In the genomic region with DNA sequence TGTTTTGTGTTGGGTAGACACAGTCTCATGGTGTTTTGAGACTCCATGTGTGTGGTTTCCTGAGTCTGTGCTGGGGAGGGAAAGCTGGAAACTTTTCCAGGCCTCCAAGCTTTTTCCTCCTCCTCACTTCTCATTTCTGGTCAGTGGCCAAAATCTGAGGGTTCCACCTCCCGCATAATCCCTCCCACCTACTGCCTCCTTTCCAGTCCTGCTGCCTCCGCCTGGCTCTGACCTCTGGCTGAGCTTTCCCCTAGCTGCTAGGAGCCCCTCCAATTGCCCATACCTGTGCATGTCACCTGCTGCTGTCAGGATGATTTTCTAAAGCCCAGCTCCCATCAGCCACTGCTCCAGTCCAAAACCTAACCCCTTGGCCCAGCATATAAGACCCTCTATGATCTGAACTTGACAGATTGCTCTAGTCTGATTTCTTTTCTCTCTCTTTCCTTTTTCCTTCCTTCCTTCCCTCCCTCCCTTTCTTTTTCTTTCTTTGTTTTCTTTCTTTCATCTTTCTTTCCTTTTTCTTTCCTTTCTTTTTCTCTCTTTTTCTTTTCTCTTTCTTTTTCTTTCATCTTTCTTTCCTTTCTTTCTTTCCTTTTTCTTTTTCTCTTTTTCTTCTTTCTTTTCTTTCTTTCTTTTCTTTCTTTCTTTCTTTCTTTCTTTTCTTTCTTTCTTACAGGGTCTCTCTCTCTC, we compare ENCODE assay signal across 14 cellular contexts. TPM values are rescaled to one million over a fixed set of nuclear protein-coding genes. Genes with fewer than 3 reads are reported as not detected.
DNase-seq lines count a peak whose midpoint lies in the region; ATAC-seq, FAIRE-seq and TF ChIP-seq lines count a peak whose summit lies in the region.
"Had no signal": no experiment of that assay in that cellular context is flagged by ENCODE, and none has a peak within 500 bp of the region (broad histone marks: within the 10 kb centered on the region; RNA-seq: fewer than 3 reads in every experiment).

No MANE protein-coding gene starts in this region.

- no peaks in the 10 kb centered on the region for H3K27me3 ChIP-seq in right atrium auricular region
- H3K27me3 ChIP-seq in spleen (replicated peaks in 1 of 7) = peaks cover 0 to 45% (median 0%) of the 10 kb centered on the region in 7 donors
- H3K27me3 ChIP-seq: Peyer's patch had no signal

- TF ChIP-seq CTCF in right atrium auricular region (IDR thresholded peaks at IDR 0.05) = no peak
- TF ChIP-seq CTCF in spleen (IDR thresholded peaks at IDR 0.05 in 8 of 11, conservative IDR thresholded peaks at IDR 0.05 in 3 of 11) = no peak

- H3K27ac ChIP-seq in right atrium auricular region (peak overlapping the region; percentile 73 to 74), spleen (no peak overlapping the region)
- H3K27ac ChIP-seq: BLaER1 treated with 17β-estradiol and CSF1 and Interleukin-3, amounts not matched to agents 10 nM and 100 nM; Peyer's patch had no signal

- H3K27ac Mint-ChIP-seq in central memory CD8-positive, alpha-beta T cell (ENCODE audit: low read depth) = peak overlapping the region; percentile 52

- H3K9me3 ChIP-seq in right atrium auricular region (no peaks in the 10 kb centered on the region), spleen (peaks cover 0 to 13% (median 0%) of the 10 kb centered on the region in 8 donors)
- H3K9me3 ChIP-seq: Peyer's patch had no signal

- H3K36me3 Mint-ChIP-seq in central memory CD8-positive, alpha-beta T cell (ENCODE audit: insufficient read depth) = no peaks in the 10 kb centered on the region

- intact Hi-C loops in spleen (cut with DNase I; ENCODE audit: low total_unique reads) = no loop called here

- DNase-seq in RPMI7951 (ENCODE audit: low read depth) = peak; percentile 41
- DNase-seq in central memory CD8-positive, alpha-beta T cell (ENCODE audit: low spot score in 2 of 2) = no peak
- no peak for DNase-seq in right atrium auricular region (ENCODE audit: low spot score)
- DNase-seq in spleen = peak; percentile 21
- DNase-seq in GM12891 (ENCODE audit: insufficient read length, low spot score) = no peak
- no peak for DNase-seq in OCI-M2 (lab: John Stamatoyannopoulos, UW; ENCODE audit: unreplicated experiment)
- no peak for DNase-seq in GM12892 (ENCODE audit: insufficient read length)
- DNase-seq: KBM-7, NCI-H1092, NCI-H2227 treated with DMSO at 0.1 percent for 48 hours, NCI-H526, SIG-M5 had no signal

- H3K4me1 ChIP-seq in right atrium auricular region = peaks cover 0 to 42% of the 10 kb centered on the region in 2 donors
- H3K4me1 ChIP-seq in spleen = no peaks in the 10 kb centered on the region

- H3K4me3 Mint-ChIP-seq in central memory CD8-positive, alpha-beta T cell = no peak overlapping the region

- peaks cover 77% of the 10 kb centered on the region for H3K27me3 Mint-ChIP-seq in central memory CD8-positive, alpha-beta T cell

- H3K36me3 ChIP-seq in right atrium auricular region (no peaks in the 10 kb centered on the region), spleen (no peaks in the 10 kb centered on the region)
- H3K36me3 ChIP-seq: BLaER1 treated with 17β-estradiol and CSF1 and Interleukin-3, amounts not matched to agents 10 nM and 100 nM; Peyer's patch had no signal

- no peak for TF ChIP-seq POLR2A in spleen (IDR thresholded peaks at IDR 0.05)
- no peak for TF ChIP-seq POLR2A in GM12891 (IDR thresholded peaks at IDR 0.05; ENCODE audit: low read depth, low read length)
- no peak for TF ChIP-seq POLR2A in GM12892 (IDR thresholded peaks at IDR 0.05; ENCODE audit: low read depth, low read length)

- 49 to 78% (median 62%) methylated on average over 2 of the region's 2 CpGs for WGBS in spleen, 5 donors

- no peaks in the 10 kb centered on the region for H3K9me3 Mint-ChIP-seq in central memory CD8-positive, alpha-beta T cell

- no peak for ATAC-seq in central memory CD8-positive, alpha-beta T cell (replicated peaks; ENCODE audit: extremely low read depth, poor library complexity, severe bottlenecking)

- FAIRE-seq in GM12891 (lab: Jason Lieb, UNC) = no peak
- no peak for FAIRE-seq in GM12892 (lab: Jason Lieb, UNC)

- H3K4me3 ChIP-seq in right atrium auricular region (no peak overlapping the region), spleen (no peak overlapping the region)
- H3K4me3 ChIP-seq: BLaER1 treated with 17β-estradiol and CSF1 and Interleukin-3, amounts not matched to agents 10 nM and 100 nM; Peyer's patch had no signal

- no peaks in the 10 kb centered on the region for H3K4me1 Mint-ChIP-seq in central memory CD8-positive, alpha-beta T cell

TF ChIP-seq in GM12891, 5 proteins besides CTCF, POLR2A, EP300 and RAD21:
- TF ChIP-seq PAX5 (IDR thresholded peaks at IDR 0.05; ENCODE audit: insufficient read depth, low read length, severe bottlenecking) (no peak), POU2F2 (IDR thresholded peaks at IDR 0.05; ENCODE audit: low read depth, low read length) (no peak), TAF1 (IDR thresholded peaks at IDR 0.05; ENCODE audit: low read depth, low read length) (no peak), SPI1 (IDR thresholded peaks at IDR 0.05; ENCODE audit: low read depth, low read length) (no peak), POLR2AphosphoS5 (IDR thresholded peaks at IDR 0.05; ENCODE audit: low read depth, low read length) (no peak)

RNA-seq across cellular contexts. Expression of a gene that starts 51.4 kb away (rescaled TPM):
- total RNA-seq in RPMI7951 (2014; rRNA removed; shearing (Covaris generic)) = 4.3 and 7.7 TPM in 2 replicates
- total RNA-seq in right atrium auricular region (1 to 10 TPM; 4.0 to 4.4 TPM), spleen (10 to 100 TPM in 1 of 7 donors, 1 to 10 TPM in 6; 4.6 to 16.2 (median 7.7) TPM)
- 1 to 10 TPM in 2 of 3 donors, under 1 TPM in 1; 0.67 to 2.3 (median 1.1) TPM for polyA plus RNA-seq in spleen
- 5.6 TPM for polyA plus RNA-seq in GM12891 (2012; ENCODE audit: low read depth, missing spikeins)
- polyA plus RNA-seq in GM12892 (2012; ENCODE audit: missing spikeins) = 9.0 TPM

Comparison
In these comparisons a context has a peak if more than half of its experiments do, and no peak if none do; other contexts are left out.
1. DNase-seq: peak in RPMI7951 (single experiment) and spleen (single experiment); none in central memory CD8-positive, alpha-beta T cell (0 of 2), right atrium auricular region (single experiment), GM12891 (single experiment), OCI-M2 (single experiment) and GM12892 (single experiment).
2. H3K27ac ChIP-seq: peak in right atrium auricular region (2 of 2); none in spleen (0 of 8).